Comparison of ENCODE assay signal across 9 cellular contexts in the genomic region with DNA sequence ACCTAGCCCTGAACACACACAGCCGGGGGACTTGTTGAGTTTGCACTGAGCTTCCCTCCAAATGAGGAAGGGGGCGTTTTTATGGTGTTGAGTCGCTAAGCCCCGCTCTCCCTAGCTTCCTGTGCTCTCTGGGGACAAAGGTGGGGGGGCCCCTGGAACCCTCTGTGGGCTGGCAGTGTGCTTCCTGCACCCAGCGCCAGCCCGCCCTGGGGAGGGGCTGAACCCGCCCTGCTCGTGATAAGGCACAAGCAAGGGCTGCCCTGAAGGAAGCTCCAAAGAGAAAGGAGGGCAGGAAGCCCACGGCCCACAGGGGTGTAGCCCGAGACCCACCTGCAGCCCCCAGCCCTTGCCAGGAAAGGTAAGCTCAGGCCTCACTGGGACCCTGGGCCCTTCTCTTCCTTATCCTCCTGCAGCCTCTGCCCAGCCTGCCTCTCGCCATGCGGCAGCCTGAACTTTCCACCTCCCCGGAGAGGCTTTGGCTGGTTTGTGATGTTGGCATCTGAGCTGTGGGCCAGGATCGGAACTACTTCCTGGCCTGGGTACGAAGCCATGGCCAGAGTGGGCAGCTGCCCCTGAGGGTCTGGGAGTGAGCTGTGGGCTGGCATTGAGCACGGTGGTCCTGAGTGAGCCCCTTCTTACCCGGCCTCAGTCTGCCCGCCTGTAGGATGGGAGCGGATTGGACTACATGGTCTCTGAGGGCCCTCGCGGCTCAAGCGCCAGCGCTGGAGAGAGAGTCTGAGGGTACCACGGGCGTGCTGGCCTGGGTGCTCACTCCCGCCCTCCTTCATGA. TPM values are rescaled to one million over a fixed set of nuclear protein-coding genes. Genes with fewer than 3 reads are reported as not detected.
A peak's percentile ranks its signal among the peaks of the same experiment; 100 is the strongest.
DNase-seq lines count a peak whose midpoint lies in the region; ATAC-seq, FAIRE-seq and TF ChIP-seq lines count a peak whose summit lies in the region.
"Had no signal": no experiment of that assay in that cellular context is flagged by ENCODE, and none has a peak within 500 bp of the region (broad histone marks: within the 10 kb centered on the region; RNA-seq: fewer than 3 reads in every experiment).

Gene FERMT3 (plus strand): TSS at position 265 of the 790 bp plus-strand sequence. CDS start 644 bp downstream, outside the sequence.

- H3K27me3 Mint-ChIP-seq in stimulated activated naive CD8-positive, alpha-beta T cell treated with anti-CD3 and anti-CD28 coated beads, Interleukin-15, Interleukin-2, amounts not matched to agents 100 ng/mL and 50 ng/mL, for 24 hours, result no peaks in the 10 kb centered on the region

- no peaks in the 10 kb centered on the region for H3K27me3 ChIP-seq in breast epithelium
- no peaks in the 10 kb centered on the region for H3K27me3 ChIP-seq in mammary epithelial cell (ENCODE audit: insufficient read depth, low read length)
- H3K27me3 ChIP-seq in GM12878 (replicated peaks in 1 of 2; ENCODE audit: control insufficient read depth in 2 of 2, insufficient read depth in 2 of 2, low read length in 1 of 2), result no peaks in the 10 kb centered on the region

- H3K79me2 ChIP-seq in mammary epithelial cell (ENCODE audit: insufficient read depth, low read length) (no peaks in the 10 kb centered on the region), GM12878 (ENCODE audit: control insufficient read depth, insufficient read depth, low read length) (peaks cover 39% of the 10 kb centered on the region)

- peak within 1 kb of the TSS; percentile 62 to 95 for H3K27ac ChIP-seq in breast epithelium
- H3K27ac ChIP-seq in mammary epithelial cell (ENCODE audit: insufficient read depth, low read depth, low read length), result no peak within 1 kb of the TSS
- peak within 1 kb of the TSS; percentile 98 for H3K27ac ChIP-seq in GM12878 (ENCODE audit: control insufficient read depth, insufficient read depth)

- SMC1A ChIA-PET in GM12878 (lab: Charles Lee; ENCODE audit: uncharacterized antibody, unreplicated experiment), result interaction anchor here (0.7 to 5.5 kb wide), 19 partner anchors 9 to 125 kb away, joined by 3 to 98 read pairs (median 5); partner anchors contain the start of genes CATSPERZ, ESRRA, FKBP2 and NUDT22

- no TSS peak for BruUV-seq in mammary epithelial cell (replicated peaks; lab: Mats Ljungman, UMichigan)
- TSS peak; percentile 58 for BruUV-seq in GM12878 (replicated peaks; lab: Mats Ljungman, UMichigan)

- dilution Hi-C loops in mammary epithelial cell (cut with HindIII; ENCODE audit: low sequenced_read_pairs), result loop anchor here (5.0 to 10.0 kb wide), 2 partner anchors 56 to 248 kb away; no protein-coding TSS in a partner anchor

- H3K9ac ChIP-seq in mammary epithelial cell (ENCODE audit: insufficient read depth, low read length), result no peak within 1 kb of the TSS
- H3K9ac ChIP-seq in GM12878 (ENCODE audit: control insufficient read depth, insufficient read depth, low read length), result peak within 1 kb of the TSS; percentile 95

- H3K4me3 ChIP-seq in breast epithelium, result peak within 1 kb of the TSS; percentile 39 to 62 (median 46)
- no peak within 1 kb of the TSS for H3K4me3 ChIP-seq in mammary epithelial cell (replicated peaks in 1 of 3; ENCODE audit: insufficient read depth in 1 of 3, low read depth in 2 of 3, low read length in 3 of 3)
- H3K4me3 ChIP-seq in GM12878, result peak within 1 kb of the TSS; percentile 74
- H3K4me3 ChIP-seq in mucosa of descending colon, result peak within 1 kb of the TSS; percentile 9

- peak within 1 kb of the TSS; percentile 96 for H3K27ac Mint-ChIP-seq in stimulated activated naive CD8-positive, alpha-beta T cell treated with anti-CD3 and anti-CD28 coated beads, Interleukin-15, Interleukin-2, amounts not matched to agents 100 ng/mL and 50 ng/mL, for 24 hours

- H3K4me1 Mint-ChIP-seq in stimulated activated naive CD8-positive, alpha-beta T cell treated with anti-CD3 and anti-CD28 coated beads, Interleukin-15, Interleukin-2, amounts not matched to agents 100 ng/mL and 50 ng/mL, for 24 hours (ENCODE audit: low read depth), result peaks cover 53% of the 10 kb centered on the region

- H3K4me1 ChIP-seq in breast epithelium, result peaks cover 0 to 8% of the 10 kb centered on the region in 2 donors
- H3K4me1 ChIP-seq in mammary epithelial cell (ENCODE audit: insufficient read depth, low read length), result peaks cover 5% of the 10 kb centered on the region
- peaks cover 26% of the 10 kb centered on the region for H3K4me1 ChIP-seq in GM12878 (ENCODE audit: control insufficient read depth, insufficient read depth, low read length)
- H3K4me1 ChIP-seq in mucosa of descending colon (ENCODE audit: low read depth), result peaks cover 32% of the 10 kb centered on the region

- TF ChIP-seq EP300 in GM12878 (IDR thresholded peaks at IDR 0.05; ENCODE audit: borderline replicate concordance in 1 of 2, control insufficient read depth in 1 of 2, low read depth in 2 of 2, low read length in 2 of 2), result no peak

- RAD21 ChIA-PET in GM12878 (lab: Charles Lee; ENCODE audit: unreplicated experiment), result interaction anchor here (0.6 to 6.6 kb wide), 16 partner anchors 9 to 125 kb away, joined by 3 to 125 read pairs (median 10); partner anchors contain the start of genes BAD, CATSPERZ, DNAJC4 and ESRRA

- no peak for TF ChIP-seq CTCF in breast epithelium (IDR thresholded peaks at IDR 0.05)
- no peak for TF ChIP-seq CTCF in mammary epithelial cell (conservative IDR thresholded peaks at IDR 0.05 in 1 of 2, IDR thresholded peaks at IDR 0.05 in 1 of 2; ENCODE audit: extremely low read depth in 1 of 2, insufficient read depth in 1 of 2, low read depth in 1 of 2, low read length in 2 of 2)
- TF ChIP-seq CTCF in GM12878 (IDR thresholded peaks at IDR 0.05 in 2 of 3, conservative IDR thresholded peaks at IDR 0.05 in 1 of 3; ENCODE audit: control insufficient read depth in 2 of 3, extremely low read depth in 1 of 3, insufficient read depth in 1 of 3, low read depth in 3 of 3, low read length in 3 of 3), result no peak
- TF ChIP-seq CTCF in mucosa of descending colon (IDR thresholded peaks at IDR 0.05), result no peak

- no peaks in the 10 kb centered on the region for H3K9me3 ChIP-seq in breast epithelium
- no peaks in the 10 kb centered on the region for H3K9me3 ChIP-seq in mammary epithelial cell (replicated peaks; ENCODE audit: insufficient read depth, low read length)
- no peaks in the 10 kb centered on the region for H3K9me3 ChIP-seq in GM12878 (replicated peaks; ENCODE audit: control insufficient read depth, insufficient read depth, low read length)
- H3K9me3 ChIP-seq in mucosa of descending colon, result no peaks in the 10 kb centered on the region

- WGBS in mammary epithelial cell (ENCODE audit: low coverage, missing lambda C conversion rate), result 95% methylated on average over 26 of the region's 26 CpGs
- under 1% methylated on average over 25 of the region's 26 CpGs for WGBS in GM12878 (ENCODE audit: insufficient coverage, insufficient replicate concordance, low lambda C conversion rate, missing lambda C conversion rate)

- ATAC-seq in GM12878 (peak; percentile 76), mucosa of descending colon (peak; percentile 85), GM18909 (IDR thresholded peaks at IDR 0.05; ENCODE audit: poor library complexity, unreplicated experiment) (no peak)

- intact Hi-C loops in breast epithelium (cut with DNase I; ENCODE audit: low total_unique reads), result loop anchor here (1.0 kb wide), 1 partner anchor 95 kb away; no protein-coding TSS in a partner anchor
- intact Hi-C loops in mammary epithelial cell (cut with micrococcal nuclease), result no loop called here
- intact Hi-C loops in T-helper 2 cell treated with Interferon-gamma antibody and Interleukin-4, amounts not matched to agents 100 ng/mL and 5 ng/mL, for 36 hours (cut with micrococcal nuclease), result loop anchor here (1.0 to 5.0 kb wide), 7 partner anchors 19 to 98 kb away; partner anchors contain the start of genes FKBP2, GPR137, NUDT22 and PLCB3
- intact Hi-C loops in GM12878 (cut with micrococcal nuclease; ENCODE audit: unreplicated experiment), result no loop called here
- intact Hi-C loops in mucosa of descending colon (cut with DNase I, micrococcal nuclease), result loop anchor here (5.0 to 10.0 kb wide), 2 partner anchors 96 to 98 kb away; partner anchors contain the start of genes CATSPERZ (in 2 of the 2) and ESRRA (in 1 of the 2)

- POLR2A ChIA-PET in GM12878 (lab: Charles Lee), result interaction anchor here (0.9 to 5.8 kb wide), 20 partner anchors 9 to 154 kb away, joined by 3 to 85 read pairs (median 12); partner anchors contain the start of genes BAD, CATSPERZ, CCDC88B and ESRRA

- FAIRE-seq in GM12878 (lab: Jason Lieb, UNC), result peak; percentile 18
- FAIRE-seq: endometrium had no signal

- no peaks in the 10 kb centered on the region for H4K20me1 ChIP-seq in mammary epithelial cell (ENCODE audit: insufficient read depth, low read length)
- no peaks in the 10 kb centered on the region for H4K20me1 ChIP-seq in GM12878 (ENCODE audit: control insufficient read depth, insufficient read depth)

- H3K4me3 Mint-ChIP-seq in stimulated activated naive CD8-positive, alpha-beta T cell treated with anti-CD3 and anti-CD28 coated beads, Interleukin-15, Interleukin-2, amounts not matched to agents 100 ng/mL and 50 ng/mL, for 24 hours, result peak within 1 kb of the TSS; percentile 94

- H3K36me3 ChIP-seq in breast epithelium (peaks cover 6% of the 10 kb centered on the region), mammary epithelial cell (ENCODE audit: insufficient read depth, low read length) (peaks cover 20% of the 10 kb centered on the region), GM12878 (ENCODE audit: control insufficient read depth in 2 of 2, insufficient read depth in 2 of 2, low read length in 1 of 2) (peaks cover 28 to 33% of the 10 kb centered on the region in 2 experiments), mucosa of descending colon (ENCODE audit: low read depth) (peaks cover 12% of the 10 kb centered on the region)

- DNase-seq in breast epithelium (ENCODE audit: low spot score in 2 of 2) (no peak), mammary epithelial cell (no peak), GM12878 (ENCODE audit: low read depth, low spot score) (peak; percentile 41), mucosa of descending colon (peak; percentile 90 to 95 (median 92)), cerebellum (ENCODE audit: low spot score) (no peak)

- TF ChIP-seq POLR2A in breast epithelium (IDR thresholded peaks at IDR 0.05), result no peak
- peak; percentile 62; the same call in 1 of the 2 replicates for TF ChIP-seq POLR2A in GM12878 (IDR thresholded peaks at IDR 0.05; ENCODE audit: low read depth, low read length)

- no peaks in the 10 kb centered on the region for H3K9me3 Mint-ChIP-seq in stimulated activated naive CD8-positive, alpha-beta T cell treated with anti-CD3 and anti-CD28 coated beads, Interleukin-15, Interleukin-2, amounts not matched to agents 100 ng/mL and 50 ng/mL, for 24 hours

- in situ Hi-C loops in mammary epithelial cell (cut with MboI; ENCODE audit: low sequenced_read_pairs in 2 of 2) (no loop called here), GM12878 (cut with MboI) (no loop called here)

- TF ChIP-seq RAD21 in GM12878 (IDR thresholded peaks at IDR 0.05; ENCODE audit: insufficient read depth, low read depth, low read length), result no peak

- CTCF ChIA-PET in mammary epithelial cell (lab: Charles Lee; ENCODE audit: low non-redundant PET) (no interaction called here), GM12878 (lab: Yijun Ruan, JAX) (interaction anchor here (0.9 to 9.7 kb wide), 21 partner anchors 12 to 243 kb away, joined by 3 to 238 read pairs (median 9); partner anchors contain the start of genes BAD, CATSPERZ, DNAJC4 and ESRRA)

- H3K36me3 Mint-ChIP-seq in stimulated activated naive CD8-positive, alpha-beta T cell treated with anti-CD3 and anti-CD28 coated beads, Interleukin-15, Interleukin-2, amounts not matched to agents 100 ng/mL and 50 ng/mL, for 24 hours (ENCODE audit: low read depth), result peaks cover 70% of the 10 kb centered on the region

- no peak within 1 kb of the TSS for H3K4me2 ChIP-seq in mammary epithelial cell (ENCODE audit: insufficient read depth, low read depth, low read length)
- H3K4me2 ChIP-seq in GM12878 (ENCODE audit: control insufficient read depth, insufficient read depth), result peak within 1 kb of the TSS; percentile 76

- H2AFZ ChIP-seq in mammary epithelial cell (ENCODE audit: low read depth, low read length) (no peak within 1 kb of the TSS), GM12878 (ENCODE audit: control insufficient read depth, low read depth, low read length) (peak within 1 kb of the TSS; percentile 20)

RNA-seq across cellular contexts. Expression of gene FERMT3, which starts in this region (rescaled TPM):
- total RNA-seq in breast epithelium (10 to 100 TPM; 14.0 to 42.2 (median 17.4) TPM), mammary epithelial cell (1 to 10 TPM; 1.5 to 1.9 TPM), GM12878 (2014; rRNA removed) (122 and 145 TPM in 2 replicates), GM12878 (2014; rRNA removed; fragmentation: Illumina TruSeq; extraction: Trizol) (44.4 and 47.3 TPM in 2 replicates), GM12878 (2021) (192 and 211 TPM in 2 replicates), mucosa of descending colon (10 to 100 TPM; 19.7 to 32.7 (median 26.4) TPM), cerebellum (1.5 TPM)
- polyA plus RNA-seq in mammary epithelial cell (0.58 TPM), GM12878 (2011; rRNA removed) (24.2 and 86.8 TPM in 2 replicates), GM12878 (2014; fragmentation: Illumina TruSeq; extraction: Trizol) (6.8 and 49.0 TPM in 2 replicates), GM12878 (2014; fragmentation: Nextera tagmentation; extraction: Ambion mirVana) (1 to 10 TPM; 2.0 to 9.2 TPM), GM12878 (2014; rRNA removed) (141 and 191 TPM in 2 replicates), GM12878 (2016; fragmentation: Nextera tagmentation; extraction: Ambion mirVana) (100 to 1,000 TPM; 198 to 207 TPM)
- polyA minus RNA-seq in mammary epithelial cell, result not detected
- total RNA-seq in T-helper 2 cell treated with Interferon-gamma antibody and Interleukin-4, amounts not matched to agents 100 ng/mL and 5 ng/mL, for 36 hours, result 210 and 211 TPM in 2 replicates
- total RNA-seq in GM12878 (2013; cell fraction: nucleolus; rRNA removed), result 61.4 and 74.8 TPM in 2 replicates
- 57.0 TPM for polyA plus RNA-seq in GM12878 (2011; ENCODE audit: low read depth)
- polyA plus RNA-seq in GM12878 (2011; cell fraction: cytosol; rRNA removed), result 97.0 and 110 TPM in 2 replicates
- 329 and 373 TPM in 2 replicates for polyA plus RNA-seq in GM12878 (2011; cell fraction: nucleus; rRNA removed)
- polyA plus RNA-seq in GM12878 (2012), result 92.1 and 115 TPM in 2 replicates
- 40.8 and 53.4 TPM in 2 replicates for polyA minus RNA-seq in GM12878 (2011; rRNA and poly(A)+ RNA removed)
- 38.1 and 44.0 TPM in 2 replicates for polyA minus RNA-seq in GM12878 (2011; cell fraction: cytosol; rRNA and poly(A)+ RNA removed)
- 37.7 and 55.4 TPM in 2 replicates for polyA minus RNA-seq in GM12878 (2011; cell fraction: nucleus; rRNA and poly(A)+ RNA removed)

Comparison
In these comparisons a context has a peak if more than half of its experiments do, and no peak if none do; other contexts are left out.
1. H3K4me3 ChIP-seq: peak in breast epithelium (3 of 3), GM12878 (single experiment) and mucosa of descending colon (single experiment); none in mammary epithelial cell (0 of 3).
2. intact Hi-C loops: an anchor here in breast epithelium (1.0 kb wide), T-helper 2 cell treated with Interferon-gamma antibody and Interleukin-4, amounts not matched to agents 100 ng/mL and 5 ng/mL, for 36 hours (1.0 to 5.0 kb wide) and mucosa of descending colon (5.0 to 10.0 kb wide); none called in mammary epithelial cell and GM12878.
3. DNase-seq: peak in GM12878 (single experiment) and mucosa of descending colon (3 of 3); none in breast epithelium (0 of 2), mammary epithelial cell (single experiment) and cerebellum (single experiment).